ENCODE assay signal across 4 cellular contexts in genomic region chr9:120182011-120182410, GRCh38.
"Had no signal": no experiment of that assay in that cellular context is flagged by ENCODE, and none has a peak within 500 bp of the region (broad histone marks: within the 10 kb centered on the region; RNA-seq: fewer than 3 reads in every experiment).

No MANE protein-coding gene starts in this region.

- H3K27ac Mint-ChIP-seq: GM23338, H9 had no signal

- DNase-seq: H9, HCEC 1CT, IMR-90 had no signal

- H3K4me3 ChIP-seq: GM23338 had no signal

- H3K4me2 ChIP-seq: GM23338 had no signal

- H2AFZ ChIP-seq: GM23338 had no signal

- ATAC-seq: GM23338 had no signal

- H3K4me1 Mint-ChIP-seq: GM23338 had no signal

- H3K4me3 Mint-ChIP-seq: GM23338, H9 had no signal
